Comparison of ENCODE assay signal across 29 cellular contexts in genomic region chr12:65434737-65435136, GRCh38.
"Had no signal": no experiment of that assay in that cellular context is flagged by ENCODE, and none has a peak within 500 bp of the region (broad histone marks: within the 10 kb centered on the region; RNA-seq: fewer than 3 reads in every experiment).

No MANE protein-coding gene starts in this region.

- H3K79me2 ChIP-seq: parathyroid adenoma had no signal

- H3K9me3 Mint-ChIP-seq: naive B cell; natural killer cell; stimulated activated naive CD8-positive, alpha-beta T cell treated with anti-CD3 and anti-CD28 coated beads, Interleukin-15, Interleukin-2, amounts not matched to agents 100 ng/mL and 50 ng/mL, for 24 hours had no signal

- H3K27ac ChIP-seq: left ventricle myocardium inferior, neural progenitor cell, neutrophil, parathyroid adenoma, right atrium auricular region, skin epidermis, suprapubic skin, thoracic aorta, tibial artery, upper lobe of right lung had no signal

- H3K4me3 ChIP-seq: left ventricle myocardium inferior, lung, neural progenitor cell, right atrium auricular region, skin epidermis, suprapubic skin, thoracic aorta, tibial artery, upper lobe of right lung had no signal

- H3K27me3 ChIP-seq: neural progenitor cell, neutrophil, right atrium auricular region, suprapubic skin, tibial artery, upper lobe of right lung had no signal

- H3K4me1 Mint-ChIP-seq: naive B cell; natural killer cell; stimulated activated effector memory CD8-positive, alpha-beta T cell treated with anti-CD3 and anti-CD28 coated beads, Interleukin-12 subunit alpha, Interleukin-12 subunit beta, amount 100 ng/mL, for 72 hours had no signal

- H3K27me3 Mint-ChIP-seq: naive B cell had no signal

- H3K36me3 Mint-ChIP-seq: naive B cell; natural killer cell; neural progenitor cell; stimulated activated effector memory CD8-positive, alpha-beta T cell treated with anti-CD3 and anti-CD28 coated beads, Interleukin-12 subunit alpha, Interleukin-12 subunit beta, amount 100 ng/mL, for 72 hours had no signal

- H3K36me3 ChIP-seq: neural progenitor cell, neutrophil, right atrium auricular region, suprapubic skin, thoracic aorta, upper lobe of right lung had no signal

- ATAC-seq: natural killer cell; sciatic nerve; stimulated activated effector memory CD8-positive, alpha-beta T cell treated with anti-CD3 and anti-CD28 coated beads, Interleukin-12 subunit alpha, Interleukin-12 subunit beta, amount 100 ng/mL, for 72 hours; upper lobe of right lung had no signal

- FAIRE-seq: kidney, urothelium cell line had no signal

- H3K9ac ChIP-seq: neural progenitor cell, parathyroid adenoma had no signal

- H3K4me1 ChIP-seq: neural progenitor cell, parathyroid adenoma, right atrium auricular region, suprapubic skin had no signal

- H2AFZ ChIP-seq: neural progenitor cell, parathyroid adenoma had no signal

- H3K4me2 ChIP-seq: neural progenitor cell had no signal

- H3K4me3 Mint-ChIP-seq: mesothelial cell of epicardium; naive B cell; natural killer cell; nephron progenitor cell; neural progenitor cell; stimulated activated effector memory CD8-positive, alpha-beta T cell treated with anti-CD3 and anti-CD28 coated beads, Interleukin-12 subunit alpha, Interleukin-12 subunit beta, amount 100 ng/mL, for 72 hours; stimulated activated naive CD8-positive, alpha-beta T cell treated with anti-CD3 and anti-CD28 coated beads, Interleukin-15, Interleukin-2, amounts not matched to agents 100 ng/mL and 50 ng/mL, for 24 hours had no signal

- H3K9me3 ChIP-seq: neutrophil, right atrium auricular region, suprapubic skin, thoracic aorta, tibial artery, upper lobe of right lung had no signal

- H3K27ac Mint-ChIP-seq: mesothelial cell of epicardium; naive B cell; natural killer cell; nephron progenitor cell; neural progenitor cell; stimulated activated effector memory CD8-positive, alpha-beta T cell treated with anti-CD3 and anti-CD28 coated beads, Interleukin-12 subunit alpha, Interleukin-12 subunit beta, amount 100 ng/mL, for 72 hours; stimulated activated naive CD8-positive, alpha-beta T cell treated with anti-CD3 and anti-CD28 coated beads, Interleukin-15, Interleukin-2, amounts not matched to agents 100 ng/mL and 50 ng/mL, for 24 hours had no signal

- DNase-seq: hippocampal formation; kidney; left ventricle myocardium inferior; mesendoderm; naive B cell; natural killer cell; nephron progenitor cell; occipital lobe; stimulated activated CD4-positive, alpha-beta T cell treated with anti-CD3 and anti-CD28 coated beads, Interleukin-12 subunit alpha, Interleukin-12 subunit beta, amount 100 ng/mL, for 4 hours; stimulated activated CD4-positive, alpha-beta T cell treated with anti-CD3 and anti-CD28 coated beads, Interleukin-15, amount 100 ng/mL, for 24 hours; stimulated activated CD4-positive, alpha-beta T cell treated with anti-CD3 and anti-CD28 coated beads, Interleukin-2, amount 100 ng/mL, for 24 hours; stimulated activated CD4-positive, alpha-beta T cell treated with anti-CD3 and anti-CD28 coated beads, Interleukin-4, amount 100 ng/mL, for 1 hour; stimulated activated naive CD4-positive, alpha-beta T cell; tibial artery; trophoblast cell; upper lobe of right lung had no signal
